Comparison of ENCODE assay signal across 11 cellular contexts in genomic region chr3:28738425-28738824, GRCh38.
"Had no signal": no experiment of that assay in that cellular context is flagged by ENCODE, and none has a peak within 500 bp of the region (broad histone marks: within the 10 kb centered on the region; RNA-seq: fewer than 3 reads in every experiment).

No MANE protein-coding gene starts in this region.

- H3K27ac ChIP-seq: GM23248 had no signal

- DNase-seq: GM23248, GOT3, H7, H9, HCEC 1CT, HFFc6 had no signal

- H3K9me3 ChIP-seq: HAP-1 had no signal

- H3K4me3 ChIP-seq: GM23248, GM23338, HAP-1 had no signal

- H3K4me1 ChIP-seq: HAP-1 had no signal

- ATAC-seq: GM23338, HCT116 had no signal

- FAIRE-seq: H1, H54 had no signal

- H3K4me2 ChIP-seq: GM23338 had no signal
